ENCODE assay signal across 1 cellular context in the genomic region with DNA sequence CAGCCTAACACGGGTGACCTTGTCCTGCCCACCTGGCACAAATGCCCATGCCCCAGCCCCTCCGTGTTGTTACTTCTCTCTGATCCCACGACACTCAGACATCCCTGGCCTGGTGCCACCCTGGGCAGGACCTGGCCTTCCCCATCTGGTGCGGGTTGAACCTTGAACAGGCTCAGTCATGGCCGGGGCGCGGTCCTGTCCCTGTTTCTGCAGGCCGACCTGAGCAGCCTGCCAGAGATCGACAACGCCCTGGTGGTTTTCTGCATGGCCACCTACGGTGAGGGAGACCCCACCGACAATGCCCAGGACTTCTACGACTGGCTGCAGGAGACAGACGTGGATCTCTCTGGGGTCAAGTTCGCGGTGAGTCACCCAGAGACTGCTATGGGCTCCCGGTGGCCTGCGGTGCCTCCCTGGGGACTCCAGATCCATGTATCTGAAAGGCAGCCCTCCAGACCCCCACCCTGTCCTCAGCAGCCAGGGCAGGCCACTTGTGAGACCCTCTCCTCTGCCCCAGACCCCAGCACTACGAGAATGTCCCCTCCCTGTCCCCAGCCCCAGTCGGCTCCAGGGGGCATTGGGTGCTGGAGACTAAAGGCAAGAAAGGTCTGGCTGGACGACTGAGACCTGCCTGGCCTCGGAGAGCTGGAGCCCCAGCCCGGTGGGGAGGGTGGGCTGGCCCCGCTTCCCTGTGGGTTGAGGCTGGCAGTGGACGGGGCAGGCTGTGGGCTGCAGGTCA.
TF ChIP-seq lines count a peak whose summit lies in the region.

No MANE protein-coding gene starts in this region.

TF ChIP-seq in HepG2, 621 proteins besides CTCF, POLR2A, EP300 and RAD21:
- no peak for TF ChIP-seq MEIS2 (CRISPR knock-in tag; IDR thresholded peaks at IDR 0.05)
- no peak for TF ChIP-seq CREB1 (IDR thresholded peaks at IDR 0.05)
- no peak for TF ChIP-seq CREB1 (CRISPR knock-in tag; IDR thresholded peaks at IDR 0.05)
- 0 out of 2 replicates have a peak, but pooled peaks have one; percentile 21 for TF ChIP-seq ZNF605 (CRISPR knock-in tag; IDR thresholded peaks at IDR 0.05)
- TF ChIP-seq ZNF136 (CRISPR knock-in tag; IDR thresholded peaks at IDR 0.05; ENCODE audit: low read depth), result no peak
- no peak for TF ChIP-seq ZSCAN31 (CRISPR knock-in tag; IDR thresholded peaks at IDR 0.05; ENCODE audit: low read depth)
- TF ChIP-seq ZNF17 (CRISPR knock-in tag; IDR thresholded peaks at IDR 0.05), result no peak
- 0 out of 2 replicates have a peak, but pooled peaks have one; percentile 18 for TF ChIP-seq EED (CRISPR knock-in tag; IDR thresholded peaks at IDR 0.05)
- no peak for TF ChIP-seq ZNF670 (CRISPR knock-in tag; IDR thresholded peaks at IDR 0.05; ENCODE audit: borderline replicate concordance)
- TF ChIP-seq, protein P1, sequence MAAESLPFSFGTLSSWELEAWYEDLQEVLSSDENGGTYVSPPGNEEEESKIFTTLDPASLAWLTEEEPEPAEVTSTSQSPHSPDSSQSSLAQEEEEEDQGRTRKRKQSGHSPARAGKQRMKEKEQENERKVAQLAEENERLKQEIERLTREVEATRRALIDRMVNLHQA (CRISPR knock-in tag; IDR thresholded peaks at IDR 0.05), result no peak
- TF ChIP-seq PLSCR1 (CRISPR knock-in tag; IDR thresholded peaks at IDR 0.05; ENCODE audit: borderline replicate concordance), result no peak
- TF ChIP-seq SIN3B (IDR thresholded peaks at IDR 0.05; ENCODE audit: low read length), result no peak
- TF ChIP-seq ARNTL (CRISPR knock-in tag; IDR thresholded peaks at IDR 0.05), result no peak
- TF ChIP-seq ZNF512 (CRISPR knock-in tag; IDR thresholded peaks at IDR 0.05), result no peak
- TF ChIP-seq, protein P2, sequence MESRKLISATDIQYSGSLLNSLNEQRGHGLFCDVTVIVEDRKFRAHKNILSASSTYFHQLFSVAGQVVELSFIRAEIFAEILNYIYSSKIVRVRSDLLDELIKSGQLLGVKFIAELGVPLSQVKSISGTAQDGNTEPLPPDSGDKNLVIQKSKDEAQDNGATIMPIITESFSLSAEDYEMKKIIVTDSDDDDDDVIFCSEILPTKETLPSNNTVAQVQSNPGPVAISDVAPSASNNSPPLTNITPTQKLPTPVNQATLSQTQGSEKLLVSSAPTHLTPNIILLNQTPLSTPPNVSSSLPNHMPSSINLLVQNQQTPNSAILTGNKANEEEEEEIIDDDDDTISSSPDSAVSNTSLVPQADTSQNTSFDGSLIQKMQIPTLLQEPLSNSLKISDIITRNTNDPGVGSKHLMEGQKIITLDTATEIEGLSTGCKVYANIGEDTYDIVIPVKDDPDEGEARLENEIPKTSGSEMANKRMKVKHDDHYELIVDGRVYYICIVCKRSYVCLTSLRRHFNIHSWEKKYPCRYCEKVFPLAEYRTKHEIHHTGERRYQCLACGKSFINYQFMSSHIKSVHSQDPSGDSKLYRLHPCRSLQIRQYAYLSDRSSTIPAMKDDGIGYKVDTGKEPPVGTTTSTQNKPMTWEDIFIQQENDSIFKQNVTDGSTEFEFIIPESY (CRISPR knock-in tag; IDR thresholded peaks at IDR 0.05), result peak; percentile 99
- no peak for TF ChIP-seq ZC3H13 (CRISPR knock-in tag; IDR thresholded peaks at IDR 0.05)
- peak; percentile 77; the same call in 1 of the 2 replicates for TF ChIP-seq HIC2 (CRISPR knock-in tag; IDR thresholded peaks at IDR 0.05; ENCODE audit: low read depth)
- TF ChIP-seq THRA (CRISPR knock-in tag; IDR thresholded peaks at IDR 0.05; ENCODE audit: borderline replicate concordance), result no peak
- TF ChIP-seq HNRNPL (IDR thresholded peaks at IDR 0.05; ENCODE audit: low read depth, low read length), result peak; percentile 88; the same call in 1 of the 2 replicates
- no peak for TF ChIP-seq HNRNPH1 (optimal IDR thresholded peaks at IDR 0.05; ENCODE audit: low read depth, low read length)
- no peak for TF ChIP-seq ZNF615 (CRISPR knock-in tag; IDR thresholded peaks at IDR 0.05; ENCODE audit: borderline replicate concordance)
- peak; percentile 99 for TF ChIP-seq ZBTB38 (CRISPR knock-in tag; IDR thresholded peaks at IDR 0.05)
- TF ChIP-seq HNF4A (CRISPR knock-in tag; IDR thresholded peaks at IDR 0.05), result peak; percentile 62
- no peak for TF ChIP-seq RFX3 (CRISPR knock-in tag; IDR thresholded peaks at IDR 0.05)
- TF ChIP-seq SRSF4 (IDR thresholded peaks at IDR 0.05; ENCODE audit: low read depth, low read length, poor library complexity, severe bottlenecking), result no peak
- TF ChIP-seq NFE2L2 (IDR thresholded peaks at IDR 0.05; ENCODE audit: low read length), result no peak
- 0 out of 2 replicates have a peak, but pooled peaks have one; percentile 15 for TF ChIP-seq HOXA3 (CRISPR knock-in tag; IDR thresholded peaks at IDR 0.05)
- no peak for TF ChIP-seq ZKSCAN8 (CRISPR knock-in tag; IDR thresholded peaks at IDR 0.05; ENCODE audit: borderline replicate concordance)
- TF ChIP-seq ZNF318 (CRISPR knock-in tag; IDR thresholded peaks at IDR 0.05), result no peak
- no peak for TF ChIP-seq HMG20A (CRISPR knock-in tag; IDR thresholded peaks at IDR 0.05; ENCODE audit: borderline replicate concordance)
